8 cellular contexts compared by ENCODE assay signal in the genomic region with DNA sequence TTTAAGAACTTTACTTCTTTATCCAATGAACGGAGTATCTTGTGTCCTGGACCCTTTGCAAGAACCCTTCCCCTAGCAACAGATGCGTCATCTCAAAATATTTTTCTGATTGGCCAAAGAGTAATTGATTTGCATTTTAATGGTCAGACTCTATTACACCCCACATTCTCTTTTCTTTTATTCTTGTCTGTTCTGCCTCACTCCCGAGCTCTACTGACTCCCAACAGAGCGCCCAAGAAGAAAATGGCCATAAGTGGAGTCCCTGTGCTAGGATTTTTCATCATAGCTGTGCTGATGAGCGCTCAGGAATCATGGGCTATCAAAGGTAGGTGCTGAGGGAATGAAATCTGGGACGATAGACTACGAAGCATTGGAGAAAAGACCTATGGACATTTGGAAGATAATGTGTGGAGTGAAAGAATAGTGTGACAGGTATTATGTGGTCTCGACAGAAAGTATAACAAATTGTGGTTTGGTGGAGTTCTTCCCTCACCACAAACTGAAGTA. TPM values are rescaled to one million over a fixed set of nuclear protein-coding genes. Genes with fewer than 3 reads are reported as not detected.
DNase-seq lines count a peak whose midpoint lies in the region; ATAC-seq and TF ChIP-seq lines count a peak whose summit lies in the region.

A gene (plus strand): TSS at position 180 of the 507 bp plus-strand sequence. CDS start 64 bp downstream, at position 244.

- TF ChIP-seq CTCF in colonic mucosa (IDR thresholded peaks at IDR 0.05): no peak
- no peak for TF ChIP-seq CTCF in tibial artery (IDR thresholded peaks at IDR 0.05)

- ATAC-seq in GM19438 (IDR thresholded peaks at IDR 0.05; ENCODE audit: low read depth, unreplicated experiment) (peak; percentile 73), HG03469 (IDR thresholded peaks at IDR 0.05; ENCODE audit: unreplicated experiment) (peak; percentile 64), left lobe of liver (peak; percentile 86)

- no peaks in the 10 kb centered on the region for H3K9me3 ChIP-seq in colonic mucosa
- H3K9me3 ChIP-seq in tibial artery: no peaks in the 10 kb centered on the region

- peak within 1 kb of the TSS; percentile 29 for H3K4me3 ChIP-seq in colonic mucosa
- H3K4me3 ChIP-seq in tibial artery: peak within 1 kb of the TSS; percentile 25 to 32

- H3K9ac ChIP-seq in colonic mucosa (ENCODE audit: low read depth in 2 of 2, low read length in 2 of 2): no peak within 1 kb of the TSS

- H3K27me3 ChIP-seq in colonic mucosa: no peaks in the 10 kb centered on the region
- peaks cover 0 to 8% of the 10 kb centered on the region in 2 donors for H3K27me3 ChIP-seq in tibial artery

- H3K36me3 ChIP-seq in colonic mucosa: no peaks in the 10 kb centered on the region
- no peaks in the 10 kb centered on the region for H3K36me3 ChIP-seq in tibial artery

- intact Hi-C loops in colonic mucosa (cut with DNase I) (no loop called here), tibial artery (cut with DNase I; ENCODE audit: low total_unique reads) (no loop called here)

- peak within 1 kb of the TSS; percentile 59 for H3K27ac ChIP-seq in colonic mucosa
- H3K27ac ChIP-seq in tibial artery: no peak within 1 kb of the TSS

- H3K4me1 ChIP-seq in colonic mucosa (no peaks in the 10 kb centered on the region), tibial artery (no peaks in the 10 kb centered on the region)

- DNase-seq in GDM1 (lab: John Stamatoyannopoulos, UW) (peak; percentile 76), SKM-1 treated with dmso at 0.1 percent for 144 hours (lab: John Stamatoyannopoulos, UW; ENCODE audit: unreplicated experiment) (peak; percentile 46), colonic mucosa (peak; percentile 25), left lobe of liver (ENCODE audit: low spot score) (no peak), tibial artery (no peak), NCI-H146 (lab: John Stamatoyannopoulos, UW) (no peak)

RNA-seq across cellular contexts. Expression of the gene that starts here (rescaled TPM):
- total RNA-seq in colonic mucosa: 100 to 1,000 TPM in 1 of 2 donors, 10 to 100 TPM in 1; 44.3 to 185 TPM
- 24.4 TPM for total RNA-seq in left lobe of liver

Comparison
In these comparisons a context has a peak if more than half of its experiments do, and no peak if none do; other contexts are left out.
1. DNase-seq: peak in GDM1 (single experiment), SKM-1 treated with dmso at 0.1 percent for 144 hours (single experiment) and colonic mucosa (single experiment); none in left lobe of liver (single experiment), tibial artery (0 of 2) and NCI-H146 (single experiment).
2. Peak in every context shown above with its lines, with median percentiles within 50 percentile points of each other: ATAC-seq.